In the genomic region with DNA sequence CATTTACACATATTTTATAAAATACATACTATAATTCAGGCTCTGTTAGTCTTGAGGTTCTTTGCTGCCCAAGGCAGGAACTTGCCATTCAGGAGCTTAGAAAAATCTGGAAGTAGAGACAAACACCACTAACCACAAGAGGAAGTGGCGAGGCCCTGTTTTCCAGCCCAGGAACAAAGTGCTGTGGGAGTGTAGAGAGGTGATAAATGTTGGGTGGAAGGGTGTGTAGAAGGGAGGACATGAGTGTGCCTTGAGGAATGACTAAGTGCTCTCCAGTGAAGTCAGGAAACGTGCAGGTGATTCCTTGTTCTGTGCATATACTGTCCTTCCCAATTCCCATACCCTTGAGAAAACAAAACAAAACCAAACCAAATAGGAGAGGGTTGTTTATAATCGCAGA, we compare ENCODE assay signal across 11 cellular contexts.
DNase-seq lines count a peak whose midpoint lies in the region; ATAC-seq and TF ChIP-seq lines count a peak whose summit lies in the region.
"Had no signal": no experiment of that assay in that cellular context is flagged by ENCODE, and none has a peak within 500 bp of the region (broad histone marks: within the 10 kb centered on the region; RNA-seq: fewer than 3 reads in every experiment).

No MANE protein-coding gene starts in this region.

- H3K4me3 ChIP-seq in hepatocyte = no peak overlapping the region

- ATAC-seq in GM18909 (IDR thresholded peaks at IDR 0.05; ENCODE audit: poor library complexity, unreplicated experiment) = no peak
- ATAC-seq in HG02623 (IDR thresholded peaks at IDR 0.05; ENCODE audit: unreplicated experiment) = no peak
- ATAC-seq: activated CD4-positive, CD25-positive, alpha-beta regulatory T cell treated with anti-CD3 and anti-CD28 coated beads, Interleukin-2, amount 50 U/mL, for 24 hours had no signal

- no peaks in the 10 kb centered on the region for H3K9me2 ChIP-seq in hepatocyte (replicated peaks; ENCODE audit: insufficient read depth)

- DNase-seq in HPDE6-E6E7 (ENCODE audit: extremely low spot score) = peak; percentile 19
- peak; percentile 79 for DNase-seq in UCSD-AML1 (lab: John Stamatoyannopoulos, UW; ENCODE audit: unreplicated experiment)
- DNase-seq in hepatocyte (ENCODE audit: low spot score) = no peak
- DNase-seq in superior temporal gyrus (ENCODE audit: extremely low spot score) = peak; percentile 23
- DNase-seq in activated effector memory CD4-positive, alpha-beta T cell treated with anti-CD3 and anti-CD28 coated beads, Interleukin-2, amount 50 U/mL, for 16 hours = no peak
- no peak for DNase-seq in stimulated activated naive CD4-positive, alpha-beta T cell (lab: John Stamatoyannopoulos, UW)
- DNase-seq: central memory CD4-positive, alpha-beta T cell; NCI-H1694 treated with DMSO at 0.1 percent for 48 hours had no signal

- no peaks in the 10 kb centered on the region for H3K36me3 ChIP-seq in hepatocyte (replicated peaks; ENCODE audit: insufficient read depth, low read depth)

- H4K20me1 ChIP-seq in hepatocyte (ENCODE audit: insufficient read depth, poor library complexity, severe bottlenecking) = no peaks in the 10 kb centered on the region

- WGBS in hepatocyte (ENCODE audit: low lambda C conversion rate, missing lambda C conversion rate) = 70% methylated on average over 3 of the region's 3 CpGs

- H3K4me2 ChIP-seq in hepatocyte = peak overlapping the region; percentile 4

- no peak for TF ChIP-seq CTCF in hepatocyte (IDR thresholded peaks at IDR 0.05; ENCODE audit: poor library complexity)

- H3K27ac ChIP-seq in hepatocyte = peak overlapping the region; percentile 68

- H3K4me1 ChIP-seq in hepatocyte (ENCODE audit: insufficient read depth) = peaks cover 8% of the 10 kb centered on the region

- H3K27me3 ChIP-seq in hepatocyte = no peaks in the 10 kb centered on the region

- no peaks in the 10 kb centered on the region for H3K79me2 ChIP-seq in hepatocyte

- H3K9me3 ChIP-seq in hepatocyte (ENCODE audit: low read depth) = no peaks in the 10 kb centered on the region

- no peak overlapping the region for H2AFZ ChIP-seq in hepatocyte

Comparison
In these comparisons a context has a peak if more than half of its experiments do, and no peak if none do; other contexts are left out.
1. DNase-seq: peak in HPDE6-E6E7 (single experiment), UCSD-AML1 (single experiment) and superior temporal gyrus (single experiment); none in hepatocyte (single experiment), activated effector memory CD4-positive, alpha-beta T cell treated with anti-CD3 and anti-CD28 coated beads, Interleukin-2, amount 50 U/mL, for 16 hours (single experiment) and stimulated activated naive CD4-positive, alpha-beta T cell (0 of 6).